Comparison of ENCODE assay signal across 18 cellular contexts in genomic region chr1:64405833-64406232, GRCh38.
A peak's percentile ranks its signal among the peaks of the same experiment; 100 is the strongest.
DNase-seq lines count a peak whose midpoint lies in the region; ATAC-seq lines count a peak whose summit lies in the region.
"Had no signal": no experiment of that assay in that cellular context is flagged by ENCODE, and none has a peak within 500 bp of the region (broad histone marks: within the 10 kb centered on the region; RNA-seq: fewer than 3 reads in every experiment).

No MANE protein-coding gene starts in this region.

- DNase-seq in EL, result peak; percentile 13
- DNase-seq in GM23248, result peak; percentile 8
- peak; percentile 37 for DNase-seq in kidney tubule cell (ENCODE audit: low spot score)
- DNase-seq in SHP77 (lab: John Stamatoyannopoulos, UW), result no peak
- DNase-seq in Right ventricle myocardium inferior (ENCODE audit: missing footprints), result no peak
- DNase-seq: CD4-positive, CD25-positive, alpha-beta regulatory T cell; CD8-positive, alpha-beta memory T cell; COR-L47; DMS 273 treated with DMSO at 0.1 percent for 48 hours; DMS53; DND-41; GDM1; GOT3; H9 had no signal

- no peak overlapping the region for H3K4me3 ChIP-seq in GM23248
- H3K4me3 ChIP-seq: BLaER1 treated with 17β-estradiol and CSF1 and Interleukin-3, amounts not matched to agents 10 nM and 100 nM had no signal

- in situ Hi-C loops in GM23248 (cut with MboI), result no loop called here

- no peaks in the 10 kb centered on the region for H3K9me2 ChIP-seq in GM23248 (ENCODE audit: insufficient read depth)

- H3F3A ChIP-seq in GM23248 (ENCODE audit: insufficient read depth), result peaks cover 24% of the 10 kb centered on the region

- H3K27ac ChIP-seq in GM23248, result no peak overlapping the region
- H3K27ac ChIP-seq: BLaER1 treated with 17β-estradiol and CSF1 and Interleukin-3, amounts not matched to agents 10 nM and 100 nM; HL-60 had no signal

- no peak overlapping the region for H2AFZ ChIP-seq in GM23248

- no peaks in the 10 kb centered on the region for H4K20me1 ChIP-seq in GM23248 (ENCODE audit: insufficient read depth)
- H4K20me1 ChIP-seq: BLaER1 treated with 17β-estradiol and CSF1 and Interleukin-3, amounts not matched to agents 10 nM and 100 nM had no signal

- intact Hi-C loops in Right ventricle myocardium inferior (cut with DNase I), result no loop called here

- no peaks in the 10 kb centered on the region for H3K27me3 ChIP-seq in GM23248 (replicated peaks; ENCODE audit: insufficient read depth)
- H3K27me3 ChIP-seq: BLaER1 treated with 17β-estradiol and CSF1 and Interleukin-3, amounts not matched to agents 10 nM and 100 nM had no signal

- ATAC-seq in esophagus mucosa, result peak; percentile 48
- ATAC-seq in HG03108 (IDR thresholded peaks at IDR 0.05; ENCODE audit: unreplicated experiment), result no peak
- no peak for ATAC-seq in Right ventricle myocardium inferior

- H3K4me2 ChIP-seq in GM23248 (ENCODE audit: unreplicated experiment), result no peak overlapping the region
- H3K4me2 ChIP-seq: BLaER1 treated with 17β-estradiol and CSF1 and Interleukin-3, amounts not matched to agents 10 nM and 100 nM had no signal

- H3K79me2 ChIP-seq in GM23248 (ENCODE audit: insufficient read depth), result no peaks in the 10 kb centered on the region

- no peak overlapping the region for H3K9ac ChIP-seq in GM23248
- H3K9ac ChIP-seq: BLaER1 treated with 17β-estradiol and CSF1 and Interleukin-3, amounts not matched to agents 10 nM and 100 nM had no signal

- no peaks in the 10 kb centered on the region for H3K36me3 ChIP-seq in GM23248 (ENCODE audit: low read depth)
- H3K36me3 ChIP-seq: BLaER1 treated with 17β-estradiol and CSF1 and Interleukin-3, amounts not matched to agents 10 nM and 100 nM had no signal

- no peaks in the 10 kb centered on the region for H3K9me3 ChIP-seq in GM23248 (ENCODE audit: low read depth)
- H3K9me3 ChIP-seq: BLaER1 treated with 17β-estradiol and CSF1 and Interleukin-3, amounts not matched to agents 10 nM and 100 nM had no signal

- H3K4me1 ChIP-seq in GM23248 (ENCODE audit: insufficient read depth), result peaks cover 25% of the 10 kb centered on the region
- H3K4me1 ChIP-seq: BLaER1 treated with 17β-estradiol and CSF1 and Interleukin-3, amounts not matched to agents 10 nM and 100 nM had no signal

- 21 to 41% methylated on average over 1 of the region's 1 CpG for whole genome bisulfite sequencing in GM23248 (ENCODE audit: low coverage in 1 of 2, low lambda C conversion rate in 2 of 2, missing lambda C conversion rate in 2 of 2), 2 experiments

Comparison
In these comparisons a context has a peak if more than half of its experiments do, and no peak if none do; other contexts are left out.
1. DNase-seq: peak in EL (single experiment), GM23248 (single experiment) and kidney tubule cell (single experiment); none in SHP77 (0 of 2) and Right ventricle myocardium inferior (single experiment).